ENCODE assay signal across 1 cellular context in genomic region chr20:52035498-52035897, GRCh38.
TF ChIP-seq lines count a peak whose summit lies in the region.

No MANE protein-coding gene starts in this region.

TF ChIP-seq in K562, 482 proteins besides CTCF, POLR2A, EP300 and RAD21 (continued from another document):
- TF ChIP-seq, protein P1, sequence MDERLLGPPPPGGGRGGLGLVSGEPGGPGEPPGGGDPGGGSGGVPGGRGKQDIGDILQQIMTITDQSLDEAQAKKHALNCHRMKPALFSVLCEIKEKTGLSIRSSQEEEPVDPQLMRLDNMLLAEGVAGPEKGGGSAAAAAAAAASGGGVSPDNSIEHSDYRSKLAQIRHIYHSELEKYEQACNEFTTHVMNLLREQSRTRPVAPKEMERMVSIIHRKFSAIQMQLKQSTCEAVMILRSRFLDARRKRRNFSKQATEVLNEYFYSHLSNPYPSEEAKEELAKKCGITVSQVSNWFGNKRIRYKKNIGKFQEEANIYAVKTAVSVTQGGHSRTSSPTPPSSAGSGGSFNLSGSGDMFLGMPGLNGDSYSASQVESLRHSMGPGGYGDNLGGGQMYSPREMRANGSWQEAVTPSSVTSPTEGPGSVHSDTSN (CRISPR knock-in tag; IDR thresholded peaks at IDR 0.05; ENCODE audit: low read depth), result no peak
- TF ChIP-seq, protein P1 (tag; conservative IDR thresholded peaks at IDR 0.05; ENCODE audit: low read depth), result peak; percentile 27; the same call in 1 of the 2 replicates
- TF ChIP-seq, protein P2, sequence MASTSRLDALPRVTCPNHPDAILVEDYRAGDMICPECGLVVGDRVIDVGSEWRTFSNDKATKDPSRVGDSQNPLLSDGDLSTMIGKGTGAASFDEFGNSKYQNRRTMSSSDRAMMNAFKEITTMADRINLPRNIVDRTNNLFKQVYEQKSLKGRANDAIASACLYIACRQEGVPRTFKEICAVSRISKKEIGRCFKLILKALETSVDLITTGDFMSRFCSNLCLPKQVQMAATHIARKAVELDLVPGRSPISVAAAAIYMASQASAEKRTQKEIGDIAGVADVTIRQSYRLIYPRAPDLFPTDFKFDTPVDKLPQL (IDR thresholded peaks at IDR 0.05; ENCODE audit: extremely low read depth, insufficient read length), result no peak
- TF ChIP-seq MLLT1 (IDR thresholded peaks at IDR 0.05) (no peak), PKNOX1 (IDR thresholded peaks at IDR 0.05) (peak; percentile 47), JUNB (CRISPR knock-in tag; conservative IDR thresholded peaks at IDR 0.05) (no peak), ZKSCAN8 (CRISPR knock-in tag; IDR thresholded peaks at IDR 0.05) (no peak)
- TF ChIP-seq, protein P3, sequence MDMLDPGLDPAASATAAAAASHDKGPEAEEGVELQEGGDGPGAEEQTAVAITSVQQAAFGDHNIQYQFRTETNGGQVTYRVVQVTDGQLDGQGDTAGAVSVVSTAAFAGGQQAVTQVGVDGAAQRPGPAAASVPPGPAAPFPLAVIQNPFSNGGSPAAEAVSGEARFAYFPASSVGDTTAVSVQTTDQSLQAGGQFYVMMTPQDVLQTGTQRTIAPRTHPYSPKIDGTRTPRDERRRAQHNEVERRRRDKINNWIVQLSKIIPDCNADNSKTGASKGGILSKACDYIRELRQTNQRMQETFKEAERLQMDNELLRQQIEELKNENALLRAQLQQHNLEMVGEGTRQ (CRISPR knock-in tag; IDR thresholded peaks at IDR 0.05), result no peak
- TF ChIP-seq, protein P4, sequence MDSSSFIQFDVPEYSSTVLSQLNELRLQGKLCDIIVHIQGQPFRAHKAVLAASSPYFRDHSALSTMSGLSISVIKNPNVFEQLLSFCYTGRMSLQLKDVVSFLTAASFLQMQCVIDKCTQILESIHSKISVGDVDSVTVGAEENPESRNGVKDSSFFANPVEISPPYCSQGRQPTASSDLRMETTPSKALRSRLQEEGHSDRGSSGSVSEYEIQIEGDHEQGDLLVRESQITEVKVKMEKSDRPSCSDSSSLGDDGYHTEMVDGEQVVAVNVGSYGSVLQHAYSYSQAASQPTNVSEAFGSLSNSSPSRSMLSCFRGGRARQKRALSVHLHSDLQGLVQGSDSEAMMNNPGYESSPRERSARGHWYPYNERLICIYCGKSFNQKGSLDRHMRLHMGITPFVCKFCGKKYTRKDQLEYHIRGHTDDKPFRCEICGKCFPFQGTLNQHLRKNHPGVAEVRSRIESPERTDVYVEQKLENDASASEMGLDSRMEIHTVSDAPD (CRISPR knock-in tag; IDR thresholded peaks at IDR 0.05), result no peak
